ENCODE assay signal across 1 cellular context in genomic region chr2:73717251-73717606, GRCh38.
TF ChIP-seq lines count a peak whose summit lies in the region.

No MANE protein-coding gene starts in this region.

TF ChIP-seq in GM12878, 131 proteins besides CTCF, POLR2A, EP300 and RAD21 (continued from another document):
- no peak for TF ChIP-seq CEBPZ (IDR thresholded peaks at IDR 0.05; ENCODE audit: low read depth, low read length)
- TF ChIP-seq CUX1 (IDR thresholded peaks at IDR 0.05; ENCODE audit: insufficient replicate concordance, low read depth, low read length): no peak
- no peak for TF ChIP-seq PKNOX1 (IDR thresholded peaks at IDR 0.05)
- no peak for TF ChIP-seq SMAD1 (IDR thresholded peaks at IDR 0.05; ENCODE audit: low read depth, partially characterized antibody)
- TF ChIP-seq IRF5 (IDR thresholded peaks at IDR 0.05; ENCODE audit: borderline replicate concordance): no peak
- no peak for TF ChIP-seq SIX5 (IDR thresholded peaks at IDR 0.05; ENCODE audit: low read depth, low read length, severe bottlenecking)
- no peak for TF ChIP-seq RB1 (IDR thresholded peaks at IDR 0.05; ENCODE audit: borderline replicate concordance)
- no peak for TF ChIP-seq FOXM1 (IDR thresholded peaks at IDR 0.05; ENCODE audit: low read depth, low read length)
- TF ChIP-seq ESRRA (IDR thresholded peaks at IDR 0.05; ENCODE audit: low read length): no peak
TF ChIP-seq in GM12878: peak in this region for 0.
